8 cellular contexts compared by ENCODE assay signal in genomic region chr3:134486577-134487041, GRCh38. TPM values are rescaled to one million over a fixed set of nuclear protein-coding genes. Genes with fewer than 3 reads are reported as not detected.
DNase-seq lines count a peak whose midpoint lies in the region; ATAC-seq and TF ChIP-seq lines count a peak whose summit lies in the region.

No MANE protein-coding gene starts in this region.

- H3K4me1 Mint-ChIP-seq in chondrocyte (ENCODE audit: low read depth) = peaks cover 55% of the 10 kb centered on the region
- peaks cover 21% of the 10 kb centered on the region for H3K4me1 Mint-ChIP-seq in type B pancreatic cell (ENCODE audit: unreplicated experiment)

- H3K27me3 Mint-ChIP-seq in chondrocyte (ENCODE audit: low read depth) (no peaks in the 10 kb centered on the region), type B pancreatic cell (no peaks in the 10 kb centered on the region)

- peak; percentile 17 for ATAC-seq in HG02571 (IDR thresholded peaks at IDR 0.05; ENCODE audit: unreplicated experiment)
- peak; percentile 1 for ATAC-seq in PC-3
- ATAC-seq in lung (ENCODE audit: insufficient read depth, low FRiP score) = no peak

- peak overlapping the region; percentile 97 for H2AFZ ChIP-seq in PC-3 (ENCODE audit: low read length)

- H3F3A ChIP-seq in PC-3 (ENCODE audit: low read length, unreplicated experiment) = no peaks in the 10 kb centered on the region

- H3K4me1 ChIP-seq in PC-3 (ENCODE audit: insufficient read depth, low read length) (peaks cover 33% of the 10 kb centered on the region), lung (ENCODE audit: control insufficient read depth in 2 of 2, insufficient read depth in 2 of 2, low read length in 2 of 2) (peaks cover 9 to 14% of the 10 kb centered on the region in 2 donors)

- peak overlapping the region; percentile 91 for H3K4me3 ChIP-seq in PC-3 (ENCODE audit: low read length)
- H3K4me3 ChIP-seq in lung = peak overlapping the region; percentile 73

- peak overlapping the region; percentile 100 for H3K4me2 ChIP-seq in PC-3 (ENCODE audit: low read length)

- DNase-seq in NCI-H2196 (lab: John Stamatoyannopoulos, UW; ENCODE audit: unreplicated experiment) (peak; percentile 22), NCI-H2196 treated with DMSO at 0.1 percent for 48 hours (lab: John Stamatoyannopoulos, UW; ENCODE audit: unreplicated experiment) (no peak), PC-3 (peak; percentile 23), chondrocyte (ENCODE audit: low spot score) (no peak), lung (ENCODE audit: low spot score) (no peak), type B pancreatic cell (ENCODE audit: extremely low spot score, unreplicated experiment) (no peak)
- DNase-seq in activated CD8-positive, alpha-beta memory T cell treated with anti-CD3 and anti-CD28 coated beads for 24 hours = no peak

- no peaks in the 10 kb centered on the region for H4K20me1 ChIP-seq in PC-3 (ENCODE audit: low read length)

- peaks cover 3% of the 10 kb centered on the region for H3K36me3 Mint-ChIP-seq in chondrocyte (ENCODE audit: low read depth)
- H3K36me3 Mint-ChIP-seq in type B pancreatic cell = peaks cover 12% of the 10 kb centered on the region

- peak overlapping the region; percentile 95 for H3K9ac ChIP-seq in PC-3 (ENCODE audit: low read length)

- H3K4me3 Mint-ChIP-seq in chondrocyte (ENCODE audit: unreplicated experiment) (peak overlapping the region; percentile 92), type B pancreatic cell (peak overlapping the region; percentile 99)

- H3K9me3 ChIP-seq in PC-3 (ENCODE audit: low read length) (no peaks in the 10 kb centered on the region), lung (ENCODE audit: control insufficient read depth in 2 of 2, insufficient read depth in 1 of 2, low read length in 1 of 2) (no peaks in the 10 kb centered on the region)

- no peak for TF ChIP-seq CTCF in PC-3 (conservative IDR thresholded peaks at IDR 0.05; ENCODE audit: low read depth, low read length)
- no peak for TF ChIP-seq CTCF in chondrocyte (IDR thresholded peaks at IDR 0.05)
- no peak for TF ChIP-seq CTCF in lung (IDR thresholded peaks at IDR 0.05; ENCODE audit: control extremely low read depth, extremely low read depth)
- no peak for TF ChIP-seq CTCF in type B pancreatic cell (conservative IDR thresholded peaks at IDR 0.05)

- peaks cover 80% of the 10 kb centered on the region for H3K79me2 ChIP-seq in PC-3 (ENCODE audit: low read length)

- POLR2A ChIA-PET in PC-3 (lab: Charles Lee; ENCODE audit: unreplicated experiment) = interaction anchor here (0.7 kb wide), 1 partner anchor 262 kb away, joined by 3 read pairs; no protein-coding TSS in a partner anchor

- H3K36me3 ChIP-seq in PC-3 (ENCODE audit: low read depth, low read length) = no peaks in the 10 kb centered on the region
- peaks cover 0 to 4% of the 10 kb centered on the region in 2 donors for H3K36me3 ChIP-seq in lung (ENCODE audit: control insufficient read depth in 2 of 2, insufficient read depth in 2 of 2, low read length in 2 of 2)

- H3K27ac ChIP-seq in PC-3 (ENCODE audit: low read length) (peak overlapping the region; percentile 91), lung (ENCODE audit: low read depth in 1 of 2, low read length in 1 of 2) (peak overlapping the region; percentile 99)

- no peaks in the 10 kb centered on the region for H3K9me2 ChIP-seq in PC-3 (replicated peaks; ENCODE audit: low read length)

- CTCF ChIA-PET in PC-3 (lab: Charles Lee) = no interaction called here

- no TSS peak for BruUV-seq in PC-3 (replicated peaks; lab: Mats Ljungman, UMichigan)

- H3K27me3 ChIP-seq in PC-3 (ENCODE audit: low read length) (no peaks in the 10 kb centered on the region), lung (ENCODE audit: control insufficient read depth, insufficient read depth) (no peaks in the 10 kb centered on the region)

- intact Hi-C loops in PC-3 (cut with micrococcal nuclease) = no loop called here

- H3K9me3 Mint-ChIP-seq in chondrocyte (ENCODE audit: low read depth) (no peaks in the 10 kb centered on the region), type B pancreatic cell (no peaks in the 10 kb centered on the region)

- 1% methylated on average over 17 of the region's 17 CpGs for WGBS in lung, 2 donors

- H3K27ac Mint-ChIP-seq in chondrocyte (ENCODE audit: unreplicated experiment) (peak overlapping the region; percentile 100), type B pancreatic cell (peak overlapping the region; percentile 97)

RNA-seq across cellular contexts. Expression of gene CEP63, which starts 0.8 kb away (rescaled TPM):
- total RNA-seq in PC-3 (2014; rRNA removed) (15.4 and 38.1 TPM in 2 replicates), chondrocyte (23.2 to 25.5 TPM (median 24.8 TPM) in 3 replicates), lung (10 to 100 TPM; 18.8 to 50.1 TPM), type B pancreatic cell (ENCODE audit: low replicate concordance) (14.5 and 22.8 TPM in 2 replicates)
- polyA plus RNA-seq in lung = 10 to 100 TPM; 12.4 to 17.6 TPM

RNA-seq across cellular contexts. Expression of gene ANAPC13, which starts 0.8 kb away (rescaled TPM):
- total RNA-seq in PC-3 (2014; rRNA removed) (19.3 and 21.0 TPM in 2 replicates), chondrocyte (66.8 to 86.0 TPM (median 81.3 TPM) in 3 replicates), lung (10 to 100 TPM; 36.9 to 54.9 TPM), type B pancreatic cell (ENCODE audit: low replicate concordance) (47.8 and 57.0 TPM in 2 replicates)
- polyA plus RNA-seq in lung = 10 to 100 TPM; 71.3 to 85.2 TPM

Comparison
In these comparisons a context has a peak if more than half of its experiments do, and no peak if none do; other contexts are left out.
1. DNase-seq: peak in NCI-H2196 (single experiment) and PC-3 (single experiment); none in NCI-H2196 treated with DMSO at 0.1 percent for 48 hours (single experiment), chondrocyte (single experiment), lung (single experiment), type B pancreatic cell (single experiment) and activated CD8-positive, alpha-beta memory T cell treated with anti-CD3 and anti-CD28 coated beads for 24 hours (single experiment).